In the genomic region with DNA sequence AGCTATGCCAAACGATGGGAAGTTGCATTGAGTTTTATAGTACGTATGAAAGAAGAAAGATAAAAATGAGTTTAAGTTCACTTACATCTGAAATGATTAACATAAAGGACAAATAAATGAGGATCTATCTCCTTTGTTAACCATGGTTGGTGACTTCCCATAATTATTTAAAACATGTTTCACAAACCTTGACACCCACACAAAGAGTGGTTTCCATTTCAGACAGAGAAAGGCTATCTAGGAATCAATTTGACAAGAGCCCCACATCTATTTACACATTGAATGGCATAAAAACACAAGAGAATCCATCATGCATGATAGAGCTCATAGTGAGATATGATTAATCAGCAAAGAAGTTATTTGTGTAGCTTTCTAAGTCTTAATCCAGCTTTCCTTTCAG, we compare ENCODE assay signal across 13 cellular contexts.
"Had no signal": no experiment of that assay in that cellular context is flagged by ENCODE, and none has a peak within 500 bp of the region (broad histone marks: within the 10 kb centered on the region; RNA-seq: fewer than 3 reads in every experiment).

No MANE protein-coding gene starts in this region.

- H3K27ac ChIP-seq: foreskin keratinocyte, parathyroid adenoma, skin epidermis, tibial nerve, vagina had no signal

- ATAC-seq: activated CD8-positive, alpha-beta T cell treated with anti-CD3 and anti-CD28 coated beads for 36 hours; foreskin keratinocyte had no signal

- H3K27me3 ChIP-seq: foreskin keratinocyte, tibial nerve, vagina had no signal

- H3K4me3 Mint-ChIP-seq: activated CD8-positive, alpha-beta T cell treated with anti-CD3 and anti-CD28 coated beads for 36 hours had no signal

- H3K4me3 ChIP-seq: skin epidermis, tibial nerve, vagina had no signal

- H3K9me3 Mint-ChIP-seq: activated CD8-positive, alpha-beta T cell treated with anti-CD3 and anti-CD28 coated beads for 36 hours had no signal

- H3K9me3 ChIP-seq: tibial nerve, vagina had no signal

- H3K36me3 ChIP-seq: tibial nerve, vagina had no signal

- H3K4me1 ChIP-seq: parathyroid adenoma, tibial nerve, vagina had no signal

- FAIRE-seq: colon, endothelial cell of umbilical vein had no signal

- DNase-seq: activated CD8-positive, alpha-beta memory T cell treated with anti-CD3 and anti-CD28 coated beads, Interleukin-2, amount 50 U/mL, for 4 hours; activated CD8-positive, alpha-beta T cell treated with anti-CD3 and anti-CD28 coated beads for 36 hours; activated naive CD4-positive, alpha-beta T cell treated with Interleukin-2 at 50 U/mL for 16 hours; mammary epithelial cell; retina; T-helper 9 cell had no signal

- H3K9ac ChIP-seq: parathyroid adenoma had no signal

- H3K27ac Mint-ChIP-seq: activated CD8-positive, alpha-beta T cell treated with anti-CD3 and anti-CD28 coated beads for 36 hours had no signal
